ENCODE assay signal across 11 cellular contexts in genomic region chr1:6045561-6045960, GRCh38. TPM values are rescaled to one million over a fixed set of nuclear protein-coding genes. Genes with fewer than 3 reads are reported as not detected.
DNase-seq lines count a peak whose midpoint lies in the region; ATAC-seq and TF ChIP-seq lines count a peak whose summit lies in the region.
"Had no signal": no experiment of that assay in that cellular context is flagged by ENCODE, and none has a peak within 500 bp of the region (broad histone marks: within the 10 kb centered on the region; RNA-seq: fewer than 3 reads in every experiment).

KCNAB2 (plus strand) TSS chr1:6045888; CDS start chr1:6051537, 5,649 bp downstream.

- H3K9me3 ChIP-seq in CD8-positive, alpha-beta memory T cell (ENCODE audit: low read length), result no peaks in the 10 kb centered on the region

- no peak within 1 kb of the TSS for H3K4me3 ChIP-seq in CD8-positive, alpha-beta memory T cell (ENCODE audit: low read length)

- no peaks in the 10 kb centered on the region for H3K4me1 ChIP-seq in CD8-positive, alpha-beta memory T cell (ENCODE audit: insufficient read depth, low read length)

- CTCF ChIA-PET in CD8-positive, alpha-beta memory T cell (lab: Charles Lee), result interaction anchor here (1.1 kb wide), 1 partner anchor 199 kb away, joined by 3 read pairs; no protein-coding TSS in a partner anchor
- CTCF ChIA-PET in T-cell (lab: Charles Lee), result no interaction called here

- H3K4me1 Mint-ChIP-seq in CD8-positive, alpha-beta memory T cell, result peaks cover 13 to 40% (median 30%) of the 10 kb centered on the region in 3 donors
- H3K4me1 Mint-ChIP-seq in T-cell (peaks cover 10 to 20% (median 20%) of the 10 kb centered on the region in 3 donors), glutamatergic neuron (ENCODE audit: low read depth, unreplicated experiment) (peaks cover 51% of the 10 kb centered on the region), neural crest cell (peaks cover 15% of the 10 kb centered on the region)

- no peak within 1 kb of the TSS for H3K4me3 Mint-ChIP-seq in CD8-positive, alpha-beta memory T cell
- no peak within 1 kb of the TSS for H3K4me3 Mint-ChIP-seq in T-cell
- H3K4me3 Mint-ChIP-seq in glutamatergic neuron (ENCODE audit: unreplicated experiment), result peak within 1 kb of the TSS; percentile 78
- H3K4me3 Mint-ChIP-seq in neural crest cell, result no peak within 1 kb of the TSS

- no peak for ATAC-seq in T-cell (replicated peaks in 1 of 4)
- ATAC-seq in HG03139 (IDR thresholded peaks at IDR 0.05; ENCODE audit: unreplicated experiment), result no peak
- ATAC-seq in HG03442 (IDR thresholded peaks at IDR 0.05; ENCODE audit: unreplicated experiment), result no peak

- TF ChIP-seq CTCF in glutamatergic neuron (IDR thresholded peaks at IDR 0.05; ENCODE audit: partially characterized antibody, unreplicated experiment) (no peak), neural crest cell (conservative IDR thresholded peaks at IDR 0.05) (no peak)

- DNase-seq in CD8-positive, alpha-beta memory T cell, result no peak
- DNase-seq in T-cell, result no peak
- DNase-seq in glutamatergic neuron, result peak; percentile 23
- no peak for DNase-seq in neural crest cell (ENCODE audit: low read depth, low spot score)
- no peak for DNase-seq in NCI-H1105 (lab: John Stamatoyannopoulos, UW)
- DNase-seq in cerebellar cortex (ENCODE audit: low spot score), result no peak
- DNase-seq: COR-L47; NCI-H1930; stimulated activated CD4-positive, alpha-beta T cell treated with anti-CD3 and anti-CD28 coated beads, Interleukin-15, amount 100 ng/mL, for 24 hours had no signal

- POLR2A ChIA-PET in CD8-positive, alpha-beta memory T cell (lab: Charles Lee), result no interaction called here
- POLR2A ChIA-PET in T-cell (lab: Charles Lee), result no interaction called here

- H3K27me3 ChIP-seq in CD8-positive, alpha-beta memory T cell (ENCODE audit: insufficient read depth, low read length, poor library complexity, severe bottlenecking), result no peaks in the 10 kb centered on the region

- peak within 1 kb of the TSS in 4 of 8 donors; percentile 17 to 68 (median 58) for H3K27ac Mint-ChIP-seq in CD8-positive, alpha-beta memory T cell
- no peak within 1 kb of the TSS for H3K27ac Mint-ChIP-seq in T-cell
- H3K27ac Mint-ChIP-seq in glutamatergic neuron (ENCODE audit: unreplicated experiment), result peak within 1 kb of the TSS; percentile 86
- peak within 1 kb of the TSS; percentile 37 for H3K27ac Mint-ChIP-seq in neural crest cell (ENCODE audit: unreplicated experiment)

- no peaks in the 10 kb centered on the region for H3K9me3 Mint-ChIP-seq in CD8-positive, alpha-beta memory T cell
- H3K9me3 Mint-ChIP-seq in T-cell (no peaks in the 10 kb centered on the region), glutamatergic neuron (ENCODE audit: unreplicated experiment) (peaks cover 21% of the 10 kb centered on the region), neural crest cell (no peaks in the 10 kb centered on the region)

- H3K27me3 Mint-ChIP-seq in CD8-positive, alpha-beta memory T cell, result no peaks in the 10 kb centered on the region
- H3K27me3 Mint-ChIP-seq in T-cell (no peaks in the 10 kb centered on the region), glutamatergic neuron (ENCODE audit: unreplicated experiment) (peaks cover 3% of the 10 kb centered on the region), neural crest cell (ENCODE audit: low read depth) (no peaks in the 10 kb centered on the region)

- peaks cover 0 to 80% (median 19%) of the 10 kb centered on the region in 3 donors for H3K36me3 Mint-ChIP-seq in CD8-positive, alpha-beta memory T cell
- peaks cover 24% of the 10 kb centered on the region for H3K36me3 Mint-ChIP-seq in T-cell
- no peaks in the 10 kb centered on the region for H3K36me3 Mint-ChIP-seq in glutamatergic neuron (ENCODE audit: unreplicated experiment)
- no peaks in the 10 kb centered on the region for H3K36me3 Mint-ChIP-seq in neural crest cell (ENCODE audit: low read depth)

- no peak within 1 kb of the TSS for H3K27ac ChIP-seq in CD8-positive, alpha-beta memory T cell (ENCODE audit: low read depth, low read length)

- peaks cover 17% of the 10 kb centered on the region for H3K36me3 ChIP-seq in CD8-positive, alpha-beta memory T cell (ENCODE audit: insufficient read depth, low read length)

RNA-seq across cellular contexts. Expression of gene KCNAB2, which starts in this region (rescaled TPM):
- total RNA-seq in CD8-positive, alpha-beta memory T cell, result 100 to 1,000 TPM; 171 TPM
- polyA plus RNA-seq in CD8-positive, alpha-beta memory T cell, result 52.6 TPM
- total RNA-seq in T-cell, result 100 to 1,000 TPM; 181 to 270 (median 252) TPM
- total RNA-seq in glutamatergic neuron (ENCODE audit: unreplicated experiment), result 20.4 TPM
- total RNA-seq in neural crest cell, result 8.3 and 9.0 TPM in 2 replicates

Comparison
In these comparisons a context has a peak if more than half of its experiments do, and no peak if none do; other contexts are left out.
1. H3K27ac Mint-ChIP-seq: peak in glutamatergic neuron (single experiment) and neural crest cell (single experiment); none in T-cell (0 of 2).